ENCODE assay signal across 17 cellular contexts in genomic region chr9:135198889-135199288, GRCh38.
"Had no signal": no experiment of that assay in that cellular context is flagged by ENCODE, and none has a peak within 500 bp of the region (broad histone marks: within the 10 kb centered on the region; RNA-seq: fewer than 3 reads in every experiment).

No MANE protein-coding gene starts in this region.

- H3K4me3 ChIP-seq: left lung, suprapubic skin had no signal

- ATAC-seq: activated CD4-positive, CD25-positive, alpha-beta regulatory T cell treated with anti-CD3 and anti-CD28 coated beads, Interleukin-2, amount 50 U/mL, for 24 hours; activated T-cell treated with anti-CD3 and anti-CD28 coated beads, Interleukin-2, amount 50 U/mL, for 4 hours; left lung had no signal

- H3K27me3 ChIP-seq: brain microvascular endothelial cell had no signal

- H3K27ac ChIP-seq: brain microvascular endothelial cell, epithelial cell of prostate, left lung, suprapubic skin had no signal

- H3K4me1 ChIP-seq: left lung, suprapubic skin had no signal

- H3K27ac Mint-ChIP-seq: activated CD4-positive, alpha-beta memory T cell treated with anti-CD3 and anti-CD28 coated beads for 36 hours; activated naive CD8-positive, alpha-beta T cell had no signal

- H3K36me3 ChIP-seq: brain microvascular endothelial cell, left lung, suprapubic skin had no signal

- H3K9me3 Mint-ChIP-seq: activated CD4-positive, alpha-beta memory T cell treated with anti-CD3 and anti-CD28 coated beads for 36 hours; activated T-cell treated with anti-CD3 and anti-CD28 coated beads, Interleukin-2, amount 50 U/mL, for 4 hours; type B pancreatic cell had no signal

- DNase-seq: activated CD4-positive, alpha-beta memory T cell treated with anti-CD3 and anti-CD28 coated beads for 36 hours; activated gamma-delta T cell; activated T-cell treated with anti-CD3 and anti-CD28 coated beads, Interleukin-2, amount 50 U/mL, for 4 hours; brain microvascular endothelial cell; effector memory CD4-positive, alpha-beta T cell; hippocampal formation; islet precursor cell; mesenchymal stem cell; stimulated activated CD4-positive, alpha-beta T cell treated with anti-CD3 and anti-CD28 coated beads, Interleukin-12 subunit alpha, Interleukin-12 subunit beta, amount 100 ng/mL, for 4 hours; stimulated activated CD4-positive, alpha-beta T cell treated with anti-CD3 and anti-CD28 coated beads, Interleukin-2, amount 100 ng/mL, for 48 hours; stimulated activated naive CD4-positive, alpha-beta T cell treated with Interleukin-2 at 50 U/mL for 16 hours had no signal

- H3K4me3 Mint-ChIP-seq: activated CD4-positive, alpha-beta memory T cell treated with anti-CD3 and anti-CD28 coated beads for 36 hours; activated naive CD8-positive, alpha-beta T cell; activated T-cell treated with anti-CD3 and anti-CD28 coated beads, Interleukin-2, amount 50 U/mL, for 4 hours; type B pancreatic cell had no signal

- H3K9me3 ChIP-seq: left lung, suprapubic skin had no signal
